ENCODE assay signal across 9 cellular contexts in genomic region chr12:63918788-63919300, GRCh38.
DNase-seq lines count a peak whose midpoint lies in the region; ATAC-seq and TF ChIP-seq lines count a peak whose summit lies in the region.
"Had no signal": no experiment of that assay in that cellular context is flagged by ENCODE, and none has a peak within 500 bp of the region (broad histone marks: within the 10 kb centered on the region; RNA-seq: fewer than 3 reads in every experiment).

No MANE protein-coding gene starts in this region.

- POLR2A ChIA-PET in HEK293 (lab: Yijun Ruan, JAX), result no interaction called here

- DNase-seq in T1000 (lab: John Stamatoyannopoulos, UW), result peak; percentile 46
- DNase-seq in foreskin melanocyte, result peak; percentile 78
- no peak for DNase-seq in thyroid gland
- no peak for DNase-seq in NCI-H2081 (lab: John Stamatoyannopoulos, UW)
- no peak for DNase-seq in HK-2 (ENCODE audit: unreplicated experiment)
- DNase-seq: activated CD8-positive, alpha-beta memory T cell treated with anti-CD3 and anti-CD28 coated beads, Interleukin-2, amount 50 U/mL, for 48 hours; hypothalamus had no signal

- 77 to 87% methylated on average over 6 of the region's 6 CpGs for WGBS in thyroid gland, 2 donors

- CTCF ChIA-PET in HEK293 (lab: Yijun Ruan, JAX), result no interaction called here

- H3K27ac ChIP-seq in HEK293 (ENCODE audit: extremely low read depth, low read depth, low read length), result no peak overlapping the region; the same call in 1 of the 2 replicates
- peak overlapping the region; percentile 46 to 80 (median 78) for H3K27ac ChIP-seq in thyroid gland

- no peak for TF ChIP-seq POLR2A in thyroid gland (IDR thresholded peaks at IDR 0.05)

- ATAC-seq in HG03139 (IDR thresholded peaks at IDR 0.05; ENCODE audit: unreplicated experiment), result no peak

- no peaks in the 10 kb centered on the region for H3K27me3 ChIP-seq in thyroid gland

- H3K4me3 ChIP-seq in HEK293 (ENCODE audit: low read depth, low read length) (no peak overlapping the region), thyroid gland (replicated peaks in 1 of 3) (no peak overlapping the region)

- H3K4me1 ChIP-seq in HEK293 (ENCODE audit: control insufficient read depth, insufficient read depth, low read length), result peaks cover 36% of the 10 kb centered on the region
- H3K4me1 ChIP-seq in thyroid gland, result peaks cover 45 to 50% of the 10 kb centered on the region in 2 donors

- TF ChIP-seq CTCF in HEK293 (tag by site-specific recombination; IDR thresholded peaks at IDR 0.05) (no peak), thyroid gland (IDR thresholded peaks at IDR 0.05) (no peak)

- no peaks in the 10 kb centered on the region for H3K9me3 ChIP-seq in HEK293 (ENCODE audit: control insufficient read depth, insufficient read depth, low read depth, low read length)
- H3K9me3 ChIP-seq in thyroid gland, result no peaks in the 10 kb centered on the region

- intact Hi-C loops in thyroid gland (cut with DNase I), result no loop called here

- no peaks in the 10 kb centered on the region for H3K36me3 ChIP-seq in HEK293 (ENCODE audit: control insufficient read depth in 2 of 2, insufficient read depth in 1 of 2, low read length in 2 of 2)
- no peaks in the 10 kb centered on the region for H3K36me3 ChIP-seq in thyroid gland

TF ChIP-seq in HEK293, 187 proteins besides CTCF, POLR2A, EP300 and RAD21 (continues in another document):
- TF ChIP-seq ZNF19 (tag by site-specific recombination; IDR thresholded peaks at IDR 0.05; ENCODE audit: low read depth) (no peak), ZFP69B (tag by site-specific recombination; IDR thresholded peaks at IDR 0.05) (peak; percentile 37; the same call in 1 of the 2 replicates), ZBTB21 (tag by site-specific recombination; IDR thresholded peaks at IDR 0.05) (0 out of 2 replicates have a peak, but pooled peaks have one; percentile 50), WT1 (tag by site-specific recombination; IDR thresholded peaks at IDR 0.05) (peak; percentile 99), ZNF707 (tag by site-specific recombination; IDR thresholded peaks at IDR 0.05) (no peak), ZNF629 (tag by site-specific recombination; IDR thresholded peaks at IDR 0.05) (peak; percentile 95), KLF17 (tag by site-specific recombination; IDR thresholded peaks at IDR 0.05) (peak; percentile 62), TSHZ1 (tag by site-specific recombination; IDR thresholded peaks at IDR 0.05; ENCODE audit: borderline replicate concordance) (no peak; the same call in 1 of the 2 replicates), ZNF18 (tag by site-specific recombination; IDR thresholded peaks at IDR 0.05) (peak; percentile 75), ZNF639 (tag by site-specific recombination; IDR thresholded peaks at IDR 0.05) (peak; percentile 73), ZXDB (tag by site-specific recombination; IDR thresholded peaks at IDR 0.05) (peak; percentile 55; the same call in 1 of the 2 replicates), SP2 (tag by site-specific recombination; IDR thresholded peaks at IDR 0.05) (no peak), MZF1 (tag by site-specific recombination; IDR thresholded peaks at IDR 0.05; ENCODE audit: borderline replicate concordance) (0 out of 2 replicates have a peak, but pooled peaks have one; percentile 8)
- TF ChIP-seq, protein P1, sequence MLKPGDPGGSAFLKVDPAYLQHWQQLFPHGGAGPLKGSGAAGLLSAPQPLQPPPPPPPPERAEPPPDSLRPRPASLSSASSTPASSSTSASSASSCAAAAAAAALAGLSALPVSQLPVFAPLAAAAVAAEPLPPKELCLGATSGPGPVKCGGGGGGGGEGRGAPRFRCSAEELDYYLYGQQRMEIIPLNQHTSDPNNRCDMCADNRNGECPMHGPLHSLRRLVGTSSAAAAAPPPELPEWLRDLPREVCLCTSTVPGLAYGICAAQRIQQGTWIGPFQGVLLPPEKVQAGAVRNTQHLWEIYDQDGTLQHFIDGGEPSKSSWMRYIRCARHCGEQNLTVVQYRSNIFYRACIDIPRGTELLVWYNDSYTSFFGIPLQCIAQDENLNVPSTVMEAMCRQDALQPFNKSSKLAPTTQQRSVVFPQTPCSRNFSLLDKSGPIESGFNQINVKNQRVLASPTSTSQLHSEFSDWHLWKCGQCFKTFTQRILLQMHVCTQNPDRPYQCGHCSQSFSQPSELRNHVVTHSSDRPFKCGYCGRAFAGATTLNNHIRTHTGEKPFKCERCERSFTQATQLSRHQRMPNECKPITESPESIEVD (tag by site-specific recombination; IDR thresholded peaks at IDR 0.05), result peak; percentile 87
- TF ChIP-seq, protein P2, sequence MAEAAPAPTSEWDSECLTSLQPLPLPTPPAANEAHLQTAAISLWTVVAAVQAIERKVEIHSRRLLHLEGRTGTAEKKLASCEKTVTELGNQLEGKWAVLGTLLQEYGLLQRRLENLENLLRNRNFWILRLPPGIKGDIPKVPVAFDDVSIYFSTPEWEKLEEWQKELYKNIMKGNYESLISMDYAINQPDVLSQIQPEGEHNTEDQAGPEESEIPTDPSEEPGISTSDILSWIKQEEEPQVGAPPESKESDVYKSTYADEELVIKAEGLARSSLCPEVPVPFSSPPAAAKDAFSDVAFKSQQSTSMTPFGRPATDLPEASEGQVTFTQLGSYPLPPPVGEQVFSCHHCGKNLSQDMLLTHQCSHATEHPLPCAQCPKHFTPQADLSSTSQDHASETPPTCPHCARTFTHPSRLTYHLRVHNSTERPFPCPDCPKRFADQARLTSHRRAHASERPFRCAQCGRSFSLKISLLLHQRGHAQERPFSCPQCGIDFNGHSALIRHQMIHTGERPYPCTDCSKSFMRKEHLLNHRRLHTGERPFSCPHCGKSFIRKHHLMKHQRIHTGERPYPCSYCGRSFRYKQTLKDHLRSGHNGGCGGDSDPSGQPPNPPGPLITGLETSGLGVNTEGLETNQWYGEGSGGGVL (tag by site-specific recombination; IDR thresholded peaks at IDR 0.05), result peak; percentile 15; the same call in 1 of the 2 replicates

Comparison
In these comparisons a context has a peak if more than half of its experiments do, and no peak if none do; other contexts are left out.
1. DNase-seq: peak in T1000 (single experiment) and foreskin melanocyte (single experiment); none in thyroid gland (0 of 2), NCI-H2081 (0 of 2) and HK-2 (single experiment).